ENCODE assay signal across 1 cellular context in the genomic region with DNA sequence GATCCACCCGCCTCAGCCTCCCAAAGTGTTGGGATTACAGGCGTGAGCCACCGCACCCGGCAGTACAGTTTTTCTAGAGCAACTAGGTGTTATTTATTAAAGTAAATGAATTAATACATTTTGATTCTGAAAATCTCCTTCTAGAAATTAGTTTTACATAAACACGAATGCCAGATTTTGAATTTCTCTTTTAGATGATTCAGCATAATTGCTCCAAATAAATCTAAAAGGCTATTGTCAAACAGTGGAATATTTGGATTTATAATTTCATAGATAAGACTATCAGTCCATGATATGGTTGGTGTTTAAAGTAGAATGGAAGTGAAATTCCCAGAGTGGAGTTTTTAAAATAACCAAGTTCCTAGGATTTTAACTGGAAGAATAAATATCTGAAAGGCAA.
TF ChIP-seq lines count a peak whose summit lies in the region.

No MANE protein-coding gene starts in this region.

TF ChIP-seq in H1, 55 proteins besides CTCF, POLR2A, EP300 and RAD21:
- TF ChIP-seq MAFK (IDR thresholded peaks at IDR 0.05; ENCODE audit: low read depth, low read length) (peak; percentile 47; the same call in 1 of the 2 replicates), KDM4A (IDR thresholded peaks at IDR 0.05; ENCODE audit: low read depth, low read length, severe bottlenecking) (no peak), KDM5A (IDR thresholded peaks at IDR 0.05; ENCODE audit: low read length) (no peak), NANOG (IDR thresholded peaks at IDR 0.05; ENCODE audit: insufficient read depth, low read depth, low read length, poor library complexity, severe bottlenecking) (no peak), SP4 (IDR thresholded peaks at IDR 0.05; ENCODE audit: low read length) (no peak)
TF ChIP-seq in H1: peak in this region for 1.
